Comparison of ENCODE assay signal across 19 cellular contexts in the genomic region with DNA sequence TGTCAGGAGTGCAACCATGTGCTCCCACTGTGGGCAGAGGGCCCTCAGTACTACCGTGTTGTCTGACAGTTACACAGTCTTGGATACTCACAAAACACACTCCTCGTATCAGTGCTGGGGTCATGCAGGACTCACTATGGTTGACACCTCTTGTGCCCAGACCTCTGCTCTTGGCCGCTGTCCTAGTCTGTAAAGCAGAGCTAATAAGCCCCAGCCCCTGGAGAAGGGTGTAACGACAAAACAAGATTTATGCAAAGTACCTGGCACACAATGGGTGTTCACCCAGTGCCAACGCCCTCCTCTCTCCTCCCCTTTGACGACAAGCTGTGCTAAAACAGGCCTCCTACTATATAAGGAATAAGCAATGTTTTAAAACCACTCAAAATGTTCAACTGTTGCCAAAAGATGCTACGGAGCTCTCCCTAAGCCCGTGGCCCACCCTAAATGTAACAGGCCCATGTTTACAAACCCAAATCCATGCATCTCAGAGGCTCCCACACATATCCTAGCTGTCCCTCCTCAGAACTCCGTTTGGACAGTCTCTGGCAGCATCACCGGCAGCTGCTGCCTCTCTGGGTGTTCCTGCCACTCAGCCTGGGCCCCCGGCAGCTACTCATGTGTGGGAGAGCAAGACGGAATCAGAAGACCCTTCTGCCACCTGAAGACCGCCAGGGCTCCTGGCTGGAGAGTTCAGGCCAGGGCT.
A peak's percentile ranks its signal among the peaks of the same experiment; 100 is the strongest.
DNase-seq lines count a peak whose midpoint lies in the region; ATAC-seq, FAIRE-seq and TF ChIP-seq lines count a peak whose summit lies in the region.
"Had no signal": no experiment of that assay in that cellular context is flagged by ENCODE, and none has a peak within 500 bp of the region (broad histone marks: within the 10 kb centered on the region; RNA-seq: fewer than 3 reads in every experiment).

No MANE protein-coding gene starts in this region.

- H3K79me2 ChIP-seq in HepG2 (ENCODE audit: insufficient read depth, low read length), result no peaks in the 10 kb centered on the region
- H3K79me2 ChIP-seq in neural cell (replicated peaks; ENCODE audit: insufficient read depth, low read length), result no peaks in the 10 kb centered on the region

- no peaks in the 10 kb centered on the region for H3K9me2 ChIP-seq in neural cell (ENCODE audit: insufficient read depth, low read length)

- H3K9ac ChIP-seq in HepG2 (ENCODE audit: insufficient read depth, low read depth, low read length) (no peak overlapping the region), neural cell (ENCODE audit: low read length) (peak overlapping the region; percentile 22)

- CTCF ChIA-PET in HepG2 (lab: Yijun Ruan, JAX; ENCODE audit: low intra/inter-chr PET ratio, low total read pairs), result no interaction called here

- peaks cover 44% of the 10 kb centered on the region for H3K27me3 Mint-ChIP-seq in type B pancreatic cell

- TF ChIP-seq CTCF in HepG2 (CRISPR knock-in tag; IDR thresholded peaks at IDR 0.05) (no peak), right lobe of liver (IDR thresholded peaks at IDR 0.05) (no peak), esophagus muscularis mucosa (IDR thresholded peaks at IDR 0.05) (no peak), neural cell (IDR thresholded peaks at IDR 0.05; ENCODE audit: poor library complexity, severe bottlenecking) (no peak), tibial artery (IDR thresholded peaks at IDR 0.05) (no peak), type B pancreatic cell (conservative IDR thresholded peaks at IDR 0.05) (no peak)

- no peak overlapping the region for H3K4me3 Mint-ChIP-seq in type B pancreatic cell
- H3K4me3 Mint-ChIP-seq: activated CD4-positive, alpha-beta T cell treated with anti-CD3 and anti-CD28 coated beads, Interleukin-2, amount 10 ng/mL, durations not matched to agents 7 days and 5 days; mesothelial cell of epicardium had no signal

- no peaks in the 10 kb centered on the region for H4K20me1 ChIP-seq in HepG2 (ENCODE audit: insufficient read depth, low read length)
- H4K20me1 ChIP-seq in neural cell (ENCODE audit: insufficient read depth), result no peaks in the 10 kb centered on the region

- POLR2A ChIA-PET in HepG2 (lab: Yijun Ruan, JAX), result no interaction called here

- no TSS peak for BruUV-seq in HepG2 (replicated peaks; lab: Mats Ljungman, UMichigan)

- 16% methylated on average over 6 of the region's 13 CpGs for WGBS in HepG2 (ENCODE audit: low lambda C conversion rate)
- 42% methylated on average over 4 of the region's 13 CpGs for WGBS in right lobe of liver (ENCODE audit: insufficient coverage, low coverage, low lambda C conversion rate, missing lambda C conversion rate)
- WGBS in esophagus muscularis mucosa, result 39% methylated on average over 6 of the region's 13 CpGs

- no peak overlapping the region for H3K27ac Mint-ChIP-seq in type B pancreatic cell
- H3K27ac Mint-ChIP-seq: activated CD4-positive, alpha-beta T cell treated with anti-CD3 and anti-CD28 coated beads, Interleukin-2, amount 10 ng/mL, durations not matched to agents 7 days and 5 days; activated naive CD4-positive, alpha-beta T cell treated with anti-CD3 and anti-CD28 coated beads, Interleukin-2, amount 50 U/mL, for 72 hours; mesothelial cell of epicardium had no signal

- H3K4me2 ChIP-seq in HepG2 (ENCODE audit: low read depth, low read length) (no peak overlapping the region), neural cell (ENCODE audit: low read length) (no peak overlapping the region)

- TF ChIP-seq EP300 in HepG2 (IDR thresholded peaks at IDR 0.05; ENCODE audit: low read depth in 2 of 2, low read length in 2 of 2) (no peak), HepG2 (CRISPR knock-in tag; IDR thresholded peaks at IDR 0.05; ENCODE audit: borderline replicate concordance) (no peak), esophagus muscularis mucosa (IDR thresholded peaks at IDR 0.05) (no peak), neural cell (conservative IDR thresholded peaks at IDR 0.05; ENCODE audit: poor library complexity, severe bottlenecking) (no peak)

- H3K36me3 Mint-ChIP-seq in type B pancreatic cell, result no peaks in the 10 kb centered on the region
- H3K36me3 Mint-ChIP-seq: activated naive CD4-positive, alpha-beta T cell treated with anti-CD3 and anti-CD28 coated beads, Interleukin-2, amount 50 U/mL, for 72 hours; mesothelial cell of epicardium had no signal

- H3K4me3 ChIP-seq in HepG2 (replicated peaks in 1 of 3; ENCODE audit: insufficient read depth in 1 of 3, low read depth in 2 of 3, low read length in 3 of 3), result no peak overlapping the region
- no peak overlapping the region for H3K4me3 ChIP-seq in right lobe of liver
- no peak overlapping the region for H3K4me3 ChIP-seq in esophagus muscularis mucosa
- no peak overlapping the region for H3K4me3 ChIP-seq in neural cell (ENCODE audit: low read length)
- H3K4me3 ChIP-seq in tibial artery, result no peak overlapping the region
- H3K4me3 ChIP-seq: pancreas had no signal

- H3K9me3 Mint-ChIP-seq in type B pancreatic cell, result no peaks in the 10 kb centered on the region
- H3K9me3 Mint-ChIP-seq: activated CD4-positive, alpha-beta T cell treated with anti-CD3 and anti-CD28 coated beads, Interleukin-2, amount 10 ng/mL, durations not matched to agents 7 days and 5 days; activated naive CD4-positive, alpha-beta T cell treated with anti-CD3 and anti-CD28 coated beads, Interleukin-2, amount 50 U/mL, for 72 hours; mesothelial cell of epicardium had no signal

- DNase-seq in HepG2 (ENCODE audit: low spot score), result no peak
- no peak for DNase-seq in right lobe of liver
- DNase-seq in esophagus muscularis mucosa (ENCODE audit: extremely low spot score), result peak; percentile 92
- DNase-seq in tibial artery, result no peak
- DNase-seq in type B pancreatic cell (ENCODE audit: extremely low spot score, unreplicated experiment), result no peak
- no peak for DNase-seq in HK-2 (ENCODE audit: unreplicated experiment)
- DNase-seq: ACHN; activated CD4-positive, alpha-beta T cell treated with anti-CD3 and anti-CD28 coated beads, Interleukin-2, amount 10 ng/mL, durations not matched to agents 7 days and 5 days; Caco-2; NCI-H187 treated with DMSO at 0.1 percent for 48 hours; NCI-H510A treated with DMSO at 0.1 percent for 48 hours; pancreas had no signal

- H3F3A ChIP-seq in neural cell (ENCODE audit: insufficient read depth, low read length, poor library complexity, severe bottlenecking), result no peaks in the 10 kb centered on the region

- H3K27ac ChIP-seq in HepG2 (ENCODE audit: extremely low read length, insufficient read depth, low read length) (no peak overlapping the region), right lobe of liver (no peak overlapping the region), esophagus muscularis mucosa (replicated peaks in 1 of 4) (no peak overlapping the region), neural cell (ENCODE audit: low read length) (no peak overlapping the region), tibial artery (no peak overlapping the region)
- H3K27ac ChIP-seq: pancreas had no signal

- no peaks in the 10 kb centered on the region for H3K9me3 ChIP-seq in HepG2 (ENCODE audit: low read length)
- no peaks in the 10 kb centered on the region for H3K9me3 ChIP-seq in right lobe of liver
- no peaks in the 10 kb centered on the region for H3K9me3 ChIP-seq in esophagus muscularis mucosa
- H3K9me3 ChIP-seq in neural cell (ENCODE audit: low read length), result no peaks in the 10 kb centered on the region
- no peaks in the 10 kb centered on the region for H3K9me3 ChIP-seq in tibial artery
- H3K9me3 ChIP-seq: Caco-2, pancreas had no signal

- peaks cover 0 to 14% of the 10 kb centered on the region in 2 experiments; a peak in 3 of 5 replicates for H3K27me3 ChIP-seq in HepG2 (ENCODE audit: control insufficient read depth in 1 of 2, insufficient read depth in 2 of 2, low read length in 2 of 2)
- H3K27me3 ChIP-seq in right lobe of liver, result no peaks in the 10 kb centered on the region
- peaks cover 0 to 3% (median 0%) of the 10 kb centered on the region in 4 donors for H3K27me3 ChIP-seq in esophagus muscularis mucosa
- H3K27me3 ChIP-seq in neural cell (ENCODE audit: insufficient read depth, low read depth, low read length), result no peaks in the 10 kb centered on the region
- H3K27me3 ChIP-seq in tibial artery, result peaks cover 0 to 3% of the 10 kb centered on the region in 2 donors
- H3K27me3 ChIP-seq: pancreas had no signal

- intact Hi-C loops in HepG2 (cut with micrococcal nuclease; ENCODE audit: unreplicated experiment), result no loop called here
- intact Hi-C loops in right lobe of liver (cut with DNase I), result no loop called here
- intact Hi-C loops in esophagus muscularis mucosa (cut with DNase I), result no loop called here
- intact Hi-C loops in tibial artery (cut with DNase I; ENCODE audit: low total_unique reads), result no loop called here

- peak; percentile 37; the same call in 2 of the 3 replicates for ATAC-seq in HepG2
- no peak for ATAC-seq in right lobe of liver
- no peak for ATAC-seq in GM19351 (IDR thresholded peaks at IDR 0.05; ENCODE audit: unreplicated experiment)
- ATAC-seq: pancreas had no signal

- in situ Hi-C loops in HepG2 (cut with HindIII; ENCODE audit: extremely low pct_ligation_motif_present, low pct_unique_long_range_greater_than_20kb), result no loop called here

- H3K4me1 ChIP-seq in HepG2 (ENCODE audit: insufficient read depth, low read length), result peaks cover 4% of the 10 kb centered on the region
- no peaks in the 10 kb centered on the region for H3K4me1 ChIP-seq in right lobe of liver
- H3K4me1 ChIP-seq in esophagus muscularis mucosa, result peaks cover 0 to 11% (median 4%) of the 10 kb centered on the region in 4 donors
- peaks cover 0 to 10% (median 0%) of the 10 kb centered on the region in 4 donors for H3K4me1 ChIP-seq in tibial artery
- H3K4me1 ChIP-seq: pancreas had no signal

- FAIRE-seq in HepG2 (lab: Jason Lieb, UNC), result no peak
- FAIRE-seq: endometrium, G401.6, islet of Langerhans, pancreas had no signal

- TF ChIP-seq RAD21 in HepG2 (CRISPR knock-in tag; IDR thresholded peaks at IDR 0.05) (no peak), neural cell (conservative IDR thresholded peaks at IDR 0.05) (no peak)

- no peak overlapping the region for H2AFZ ChIP-seq in HepG2 (ENCODE audit: low read length)
- H2AFZ ChIP-seq in neural cell (ENCODE audit: low read depth, low read length), result no peak overlapping the region

- no peak for TF ChIP-seq POLR2A in HepG2 (IDR thresholded peaks at IDR 0.05; ENCODE audit: insufficient read depth in 1 of 2, low read depth in 2 of 2, low read length in 2 of 2)
- no peak for TF ChIP-seq POLR2A in right lobe of liver (IDR thresholded peaks at IDR 0.05)
- no peak for TF ChIP-seq POLR2A in esophagus muscularis mucosa (IDR thresholded peaks at IDR 0.05; ENCODE audit: low read depth)

- no peaks in the 10 kb centered on the region for H3K4me1 Mint-ChIP-seq in type B pancreatic cell (ENCODE audit: unreplicated experiment)
- H3K4me1 Mint-ChIP-seq: mesothelial cell of epicardium had no signal

- H3K36me3 ChIP-seq in HepG2 (replicated peaks in 1 of 2; ENCODE audit: control insufficient read depth in 1 of 2, insufficient read depth in 2 of 2, low read length in 2 of 2) (no peaks in the 10 kb centered on the region), right lobe of liver (no peaks in the 10 kb centered on the region), esophagus muscularis mucosa (no peaks in the 10 kb centered on the region), neural cell (ENCODE audit: insufficient read depth, low read length) (no peaks in the 10 kb centered on the region), tibial artery (no peaks in the 10 kb centered on the region)
- H3K36me3 ChIP-seq: pancreas had no signal

TF ChIP-seq in HepG2, 621 proteins besides CTCF, POLR2A, EP300 and RAD21 (continues in another document):
- TF ChIP-seq ZFP36L1 (CRISPR knock-in tag; IDR thresholded peaks at IDR 0.05), result no peak
